ENCODE assay signal across 20 cellular contexts in genomic region chr10:108452483-108453060, GRCh38.
DNase-seq lines count a peak whose midpoint lies in the region; ATAC-seq and TF ChIP-seq lines count a peak whose summit lies in the region.
"Had no signal": no experiment of that assay in that cellular context is flagged by ENCODE, and none has a peak within 500 bp of the region (broad histone marks: within the 10 kb centered on the region; RNA-seq: fewer than 3 reads in every experiment).

No MANE protein-coding gene starts in this region.

- 79 to 88% methylated on average over 6 of the region's 6 CpGs for WGBS in GM23248 (ENCODE audit: low coverage in 1 of 2, low lambda C conversion rate in 2 of 2, missing lambda C conversion rate in 2 of 2), 2 experiments

- peaks cover 33% of the 10 kb centered on the region for H3F3A ChIP-seq in GM23248 (ENCODE audit: insufficient read depth)

- H3K36me3 ChIP-seq in GM23248 (ENCODE audit: low read depth), result no peaks in the 10 kb centered on the region
- H3K36me3 ChIP-seq: MG63 had no signal

- no peaks in the 10 kb centered on the region for H4K20me1 ChIP-seq in GM23248 (ENCODE audit: insufficient read depth)

- no peak overlapping the region for H2AFZ ChIP-seq in GM23248

- H3K4me2 ChIP-seq in GM23248 (ENCODE audit: unreplicated experiment), result peak overlapping the region; percentile 32

- H3K9ac ChIP-seq in GM23248, result no peak overlapping the region

- intact Hi-C loops in sciatic nerve (cut with DNase I), result no loop called here

- DNase-seq in GM23248 (peak; percentile 73), foreskin melanocyte (peak; percentile 20), sciatic nerve (ENCODE audit: low spot score) (no peak), NCI-H2196 (lab: John Stamatoyannopoulos, UW; ENCODE audit: unreplicated experiment) (no peak)
- DNase-seq: ACHN; DMS79 treated with DMSO at 0.1 percent for 48 hours; IMR-90; MG63; NCI-H1092; NCI-H1436 treated with DMSO at 0.1 percent for 48 hours; NCI-H2029; NCI-H2171; NCI-H446 treated with DMSO at 0.1 percent for 48 hours; NK-92 treated with Interleukin-12 subunit alpha and Interleukin-12 subunit beta, amount 100 ng/mL, for 24 hours; Right ventricle myocardium superior; T-helper 1 cell had no signal

- H3K27ac ChIP-seq in GM23248, result peak overlapping the region; percentile 30; the same call in 1 of the 2 replicates
- H3K27ac ChIP-seq: HL-60 had no signal

- H3K4me1 ChIP-seq in GM23248 (ENCODE audit: insufficient read depth), result peaks cover 35% of the 10 kb centered on the region

- no peaks in the 10 kb centered on the region for H3K27me3 ChIP-seq in GM23248 (replicated peaks; ENCODE audit: insufficient read depth)
- H3K27me3 ChIP-seq: MG63 had no signal

- in situ Hi-C loops in GM23248 (cut with MboI), result no loop called here

- H3K4me3 ChIP-seq in GM23248, result no peak overlapping the region
- H3K4me3 ChIP-seq: MG63 had no signal

- no peaks in the 10 kb centered on the region for H3K9me3 ChIP-seq in GM23248 (ENCODE audit: low read depth)
- H3K9me3 ChIP-seq: MG63 had no signal

- ATAC-seq in SK-N-SH treated with all-trans-retinoic acid at 6 μM for 48 hours (peak; percentile 45), sciatic nerve (no peak), GM18519 (IDR thresholded peaks at IDR 0.05; ENCODE audit: low FRiP score, unreplicated experiment) (no peak), HG03432 (IDR thresholded peaks at IDR 0.05; ENCODE audit: unreplicated experiment) (no peak)

- no peaks in the 10 kb centered on the region for H3K79me2 ChIP-seq in GM23248 (ENCODE audit: insufficient read depth)

- H3K9me2 ChIP-seq in GM23248 (ENCODE audit: insufficient read depth), result no peaks in the 10 kb centered on the region

TF ChIP-seq in SK-N-SH treated with all-trans-retinoic acid at 6 μM for 48 hours, 23 proteins besides CTCF, POLR2A, EP300 and RAD21:
- TF ChIP-seq ISL1 (CRISPR knock-in tag; IDR thresholded peaks at IDR 0.05) (peak; percentile 81), ZNF565 (CRISPR knock-in tag; conservative IDR thresholded peaks at IDR 0.05; ENCODE audit: low read depth) (no peak)

Comparison
In these comparisons a context has a peak if more than half of its experiments do, and no peak if none do; other contexts are left out.
1. DNase-seq: peak in GM23248 (single experiment) and foreskin melanocyte (single experiment); none in sciatic nerve (single experiment) and NCI-H2196 (single experiment).